17 cellular contexts compared by ENCODE assay signal in genomic region chr6:80126657-80127350, GRCh38. TPM values are rescaled to one million over a fixed set of nuclear protein-coding genes. Genes with fewer than 3 reads are reported as not detected.
A peak's percentile ranks its signal among the peaks of the same experiment; 100 is the strongest.
DNase-seq lines count a peak whose midpoint lies in the region; ATAC-seq, FAIRE-seq and TF ChIP-seq lines count a peak whose summit lies in the region.
"Had no signal": no experiment of that assay in that cellular context is flagged by ENCODE, and none has a peak within 500 bp of the region (broad histone marks: within the 10 kb centered on the region; RNA-seq: fewer than 3 reads in every experiment).

No MANE protein-coding gene starts in this region.

- in situ Hi-C loops in IMR-90 (cut with MboI; ENCODE audit: low sequenced_read_pairs): loop anchor here (25.0 kb wide), 1 partner anchor 1635 kb away; the partner anchor contains the start of gene TENT5A

- H3K56ac ChIP-seq in IMR-90 (ENCODE audit: extremely low read depth, insufficient read depth, low read length): no peak overlapping the region

- ATAC-seq in IMR-90 (ENCODE audit: low read depth) (no peak), mucosa of descending colon (peak; percentile 99)

- H2AK9ac ChIP-seq in IMR-90 (replicated peaks; ENCODE audit: low read depth, low read length, poor library complexity): no peak overlapping the region

- no peaks in the 10 kb centered on the region; the same call in 1 of the 2 replicates for H3K4me1 ChIP-seq in IMR-90 (ENCODE audit: control insufficient read depth, insufficient read depth, low read length)
- peaks cover 11% of the 10 kb centered on the region for H3K4me1 ChIP-seq in mucosa of descending colon (ENCODE audit: low read depth)
- peaks cover 4% of the 10 kb centered on the region for H3K4me1 ChIP-seq in smooth muscle cell (ENCODE audit: low read depth)

- H3K79me2 ChIP-seq in smooth muscle cell (ENCODE audit: low read depth): peaks cover 8% of the 10 kb centered on the region

- intact Hi-C loops in IMR-90 (cut with micrococcal nuclease): no loop called here
- intact Hi-C loops in mucosa of descending colon (cut with DNase I, micrococcal nuclease): no loop called here

- no peaks in the 10 kb centered on the region for H3K9me3 ChIP-seq in IMR-90 (ENCODE audit: control insufficient read depth, insufficient read depth, low read length)
- no peaks in the 10 kb centered on the region for H3K9me3 ChIP-seq in mucosa of descending colon
- no peaks in the 10 kb centered on the region for H3K9me3 ChIP-seq in smooth muscle cell (replicated peaks; ENCODE audit: low read depth)

- H4K8ac ChIP-seq in IMR-90 (ENCODE audit: low read depth in 2 of 2, low read length in 2 of 2): no peak overlapping the region

- DNase-seq in IMR-90: no peak
- peak; percentile 75 for DNase-seq in glomerular visceral epithelial cell (ENCODE audit: extremely low spot score)
- DNase-seq in mucosa of descending colon: peak in 1 of 3 donors; percentile 63
- no peak for DNase-seq in smooth muscle cell (lab: John Stamatoyannopoulos, UW; ENCODE audit: unreplicated experiment)
- DNase-seq in EL: no peak
- no peak for DNase-seq in H54 (ENCODE audit: insufficient read length, low spot score)
- no peak for DNase-seq in COLO668 (lab: John Stamatoyannopoulos, UW; ENCODE audit: unreplicated experiment)
- DNase-seq: CD8-positive, alpha-beta memory T cell; MM.1S; NCI-H1105 treated with DMSO at 0.1 percent for 48 hours; NCI-H187; NCI-H2171; NCI-H82 had no signal

- H3K27me3 ChIP-seq in IMR-90 (ENCODE audit: control insufficient read depth, insufficient read depth, low read length): no peaks in the 10 kb centered on the region
- no peaks in the 10 kb centered on the region for H3K27me3 ChIP-seq in smooth muscle cell (ENCODE audit: low read depth)

- H3K23ac ChIP-seq in IMR-90 (ENCODE audit: low read depth, low read length): no peak overlapping the region

- H4K91ac ChIP-seq in IMR-90 (ENCODE audit: insufficient read depth, low read depth, low read length): peak overlapping the region; percentile 6; the same call in 1 of the 2 replicates

- H3K9ac ChIP-seq in IMR-90 (ENCODE audit: low read depth, low read length): no peak overlapping the region
- H3K9ac ChIP-seq in smooth muscle cell (ENCODE audit: low read depth): no peak overlapping the region
- H3K9ac ChIP-seq: KMS-11 had no signal

- H3K4me3 ChIP-seq in IMR-90 (ENCODE audit: insufficient read depth, low read depth, low read length) (no peak overlapping the region), mucosa of descending colon (no peak overlapping the region), smooth muscle cell (no peak overlapping the region)

- H2BK15ac ChIP-seq in IMR-90 (ENCODE audit: low read depth, low read length): no peak overlapping the region; the same call in 2 of the 3 replicates

- H3K36me3 ChIP-seq in IMR-90 (ENCODE audit: control insufficient read depth, insufficient read depth, low read length) (0 out of 2 replicates have a peak, but pooled peaks cover 1% of the 10 kb centered on the region), mucosa of descending colon (ENCODE audit: low read depth) (no peaks in the 10 kb centered on the region), smooth muscle cell (ENCODE audit: low read depth) (no peaks in the 10 kb centered on the region)

- H3K79me1 ChIP-seq in IMR-90 (ENCODE audit: low read depth in 1 of 2, low read length in 2 of 2): peaks cover 6 to 12% of the 10 kb centered on the region in 2 experiments; a peak in 3 of 4 replicates

- TF ChIP-seq RAD21 in IMR-90 (IDR thresholded peaks at IDR 0.05; ENCODE audit: low read length): no peak

- BruUV-seq in IMR-90 (replicated peaks; lab: Mats Ljungman, UMichigan): no TSS peak

- H2AFZ ChIP-seq in IMR-90 (replicated peaks; ENCODE audit: low read length, poor library complexity): no peak overlapping the region
- H2AFZ ChIP-seq in smooth muscle cell (ENCODE audit: low read depth): no peak overlapping the region

- POLR2A ChIA-PET in IMR-90 (lab: Charles Lee; ENCODE audit: unreplicated experiment): no interaction called here

- peaks cover 6% of the 10 kb centered on the region; the same call in 1 of the 2 replicates for H3K9me1 ChIP-seq in IMR-90 (ENCODE audit: insufficient read depth, low read length)

- CTCF ChIA-PET in IMR-90 (lab: Yijun Ruan, JAX): no interaction called here

- TF ChIP-seq CTCF in IMR-90 (conservative IDR thresholded peaks at IDR 0.05; ENCODE audit: low read depth, low read length): no peak
- TF ChIP-seq CTCF in mucosa of descending colon (IDR thresholded peaks at IDR 0.05): no peak
- TF ChIP-seq CTCF in smooth muscle cell (IDR thresholded peaks at IDR 0.05; ENCODE audit: borderline replicate concordance, insufficient read depth, poor library complexity, severe bottlenecking): no peak

- H2BK120ac ChIP-seq in IMR-90 (ENCODE audit: low read depth, low read length): no peak overlapping the region

- H2BK5ac ChIP-seq in IMR-90 (ENCODE audit: low read depth, low read length, poor library complexity, severe bottlenecking): no peak overlapping the region

- peak overlapping the region; percentile 32; the same call in 1 of the 2 replicates for H2AK5ac ChIP-seq in IMR-90 (ENCODE audit: low read depth, low read length)

- peaks cover 14% of the 10 kb centered on the region for H3F3A ChIP-seq in smooth muscle cell (ENCODE audit: low read depth)

- H3K4me2 ChIP-seq in IMR-90 (ENCODE audit: low read depth, low read length) (no peak overlapping the region), smooth muscle cell (no peak overlapping the region)
- H3K4me2 ChIP-seq: KMS-11 had no signal

- no peak overlapping the region for H4K5ac ChIP-seq in IMR-90 (ENCODE audit: low read depth, low read length)

- H4K20me1 ChIP-seq in IMR-90 (ENCODE audit: insufficient read depth, low read length) (no peaks in the 10 kb centered on the region), smooth muscle cell (ENCODE audit: low read depth) (no peaks in the 10 kb centered on the region)

- no peak overlapping the region for H3K27ac ChIP-seq in IMR-90 (ENCODE audit: insufficient read depth, low read length)
- H3K27ac ChIP-seq in smooth muscle cell (ENCODE audit: low read depth): peak overlapping the region; percentile 86
- H3K27ac ChIP-seq: HL-60, KMS-11 had no signal

- no peak overlapping the region for H3K14ac ChIP-seq in IMR-90 (replicated peaks; ENCODE audit: low read depth, low read length)

- FAIRE-seq in H54 (lab: Jason Lieb, UNC): no peak
- FAIRE-seq: GM12891, GM19239 had no signal

- no peak overlapping the region for H3K18ac ChIP-seq in IMR-90 (ENCODE audit: low read depth, low read length)

- dilution Hi-C loops in IMR-90 (cut with HindIII; ENCODE audit: low sequenced_read_pairs, unreplicated experiment): no loop called here

- H2BK20ac ChIP-seq in IMR-90 (ENCODE audit: low read depth, low read length): peak overlapping the region; percentile 38; the same call in 1 of the 2 replicates

- no peak for TF ChIP-seq POLR2A in IMR-90 (IDR thresholded peaks at IDR 0.05; ENCODE audit: low read depth, low read length)
- TF ChIP-seq POLR2A in H54 (IDR thresholded peaks at IDR 0.05; ENCODE audit: low read depth, low read length): no peak

- WGBS in IMR-90 (ENCODE audit: extremely low coverage in 2 of 2, insufficient read length in 1 of 2), 2 experiments: 83% methylated on average over 1 of the region's 5 CpGs; no CpG with 5 or more reads in 1 of the 2 experiments
- 83% methylated on average over 5 of the region's 5 CpGs for WGBS in smooth muscle cell (ENCODE audit: low lambda C conversion rate)

- H3K4ac ChIP-seq in IMR-90 (ENCODE audit: low read depth, low read length): no peak overlapping the region; the same call in 1 of the 2 replicates

TF ChIP-seq in IMR-90, 13 proteins besides CTCF, POLR2A, EP300 and RAD21:
- TF ChIP-seq MXI1 (IDR thresholded peaks at IDR 0.05; ENCODE audit: borderline replicate concordance, low read depth, low read length) (no peak), RCOR1 (IDR thresholded peaks at IDR 0.05; ENCODE audit: insufficient replicate concordance, low read length) (no peak), FOS (IDR thresholded peaks at IDR 0.05; ENCODE audit: low read depth, low read length) (no peak), NFE2L2 (IDR thresholded peaks at IDR 0.05; ENCODE audit: low read depth, low read length) (no peak), BHLHE40 (IDR thresholded peaks at IDR 0.05; ENCODE audit: low read depth, low read length) (no peak), CHD1 (IDR thresholded peaks at IDR 0.05; ENCODE audit: low read depth, low read length) (no peak), CEBPB (IDR thresholded peaks at IDR 0.05; ENCODE audit: low read depth, low read length) (no peak), MAFK (IDR thresholded peaks at IDR 0.05; ENCODE audit: low read depth, low read length) (no peak), MAZ (IDR thresholded peaks at IDR 0.05; ENCODE audit: borderline replicate concordance, low read depth, low read length) (no peak), RFX5 (IDR thresholded peaks at IDR 0.05; ENCODE audit: low read depth, low read length) (no peak), SMC3 (IDR thresholded peaks at IDR 0.05; ENCODE audit: low read depth, low read length) (no peak)
- TF ChIP-seq, protein P1, sequence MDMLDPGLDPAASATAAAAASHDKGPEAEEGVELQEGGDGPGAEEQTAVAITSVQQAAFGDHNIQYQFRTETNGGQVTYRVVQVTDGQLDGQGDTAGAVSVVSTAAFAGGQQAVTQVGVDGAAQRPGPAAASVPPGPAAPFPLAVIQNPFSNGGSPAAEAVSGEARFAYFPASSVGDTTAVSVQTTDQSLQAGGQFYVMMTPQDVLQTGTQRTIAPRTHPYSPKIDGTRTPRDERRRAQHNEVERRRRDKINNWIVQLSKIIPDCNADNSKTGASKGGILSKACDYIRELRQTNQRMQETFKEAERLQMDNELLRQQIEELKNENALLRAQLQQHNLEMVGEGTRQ (IDR thresholded peaks at IDR 0.05; ENCODE audit: low read depth, low read length): no peak
- TF ChIP-seq, protein P2, sequence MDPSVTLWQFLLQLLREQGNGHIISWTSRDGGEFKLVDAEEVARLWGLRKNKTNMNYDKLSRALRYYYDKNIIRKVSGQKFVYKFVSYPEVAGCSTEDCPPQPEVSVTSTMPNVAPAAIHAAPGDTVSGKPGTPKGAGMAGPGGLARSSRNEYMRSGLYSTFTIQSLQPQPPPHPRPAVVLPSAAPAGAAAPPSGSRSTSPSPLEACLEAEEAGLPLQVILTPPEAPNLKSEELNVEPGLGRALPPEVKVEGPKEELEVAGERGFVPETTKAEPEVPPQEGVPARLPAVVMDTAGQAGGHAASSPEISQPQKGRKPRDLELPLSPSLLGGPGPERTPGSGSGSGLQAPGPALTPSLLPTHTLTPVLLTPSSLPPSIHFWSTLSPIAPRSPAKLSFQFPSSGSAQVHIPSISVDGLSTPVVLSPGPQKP (IDR thresholded peaks at IDR 0.05; ENCODE audit: borderline replicate concordance, low read depth, low read length): no peak

RNA-seq across cellular contexts. Expression of gene BCKDHB, which starts 20.3 kb away (rescaled TPM):
- total RNA-seq in IMR-90 (2012; rRNA removed) (11.8 and 16.4 TPM in 2 replicates), mucosa of descending colon (10 to 100 TPM; 25.8 to 49.7 (median 45.1) TPM), smooth muscle cell (16.1 and 19.7 TPM in 2 replicates)
- polyA plus RNA-seq in IMR-90 (2012; rRNA removed) (8.9 and 11.2 TPM in 2 replicates), smooth muscle cell (10.2 and 11.4 TPM in 2 replicates)
- polyA plus RNA-seq in IMR-90 (2012; cell fraction: cytosol; rRNA removed): 7.9 and 17.1 TPM in 2 replicates
- 3.0 and 7.8 TPM in 2 replicates for polyA plus RNA-seq in IMR-90 (2012; cell fraction: nucleus; rRNA removed; ENCODE audit: low replicate concordance)
